10 cellular contexts compared by ENCODE assay signal in genomic region chr21:14273736-14274538, GRCh38. TPM values are rescaled to one million over a fixed set of nuclear protein-coding genes. Genes with fewer than 3 reads are reported as not detected.
DNase-seq lines count a peak whose midpoint lies in the region; ATAC-seq, FAIRE-seq and TF ChIP-seq lines count a peak whose summit lies in the region.
"Had no signal": no experiment of that assay in that cellular context is flagged by ENCODE, and none has a peak within 500 bp of the region (broad histone marks: within the 10 kb centered on the region; RNA-seq: fewer than 3 reads in every experiment).

No MANE protein-coding gene starts in this region.

- no peak overlapping the region for H2AK9ac ChIP-seq in IMR-90 (replicated peaks; ENCODE audit: low read depth, low read length, poor library complexity)

- intact Hi-C loops in IMR-90 (cut with micrococcal nuclease) (no loop called here), K562 (cut with micrococcal nuclease) (loop anchor here (10.0 kb wide), 1 partner anchor 111 kb away; the partner anchor contains the start of gene HSPA13), spleen (cut with DNase I; ENCODE audit: low total_unique reads) (no loop called here)

- 28% methylated on average over 9 of the region's 39 CpGs; no CpG with 5 or more reads in 1 of the 2 experiments for WGBS in IMR-90 (ENCODE audit: extremely low coverage in 2 of 2, insufficient read length in 1 of 2), 2 experiments
- 3% methylated on average over 35 of the region's 39 CpGs for WGBS in K562 (ENCODE audit: insufficient coverage, low coverage, missing lambda C conversion rate)
- 26 to 55% (median 32%) methylated on average over 32 to 39 of the region's 39 CpGs for WGBS in spleen, 5 donors

- TF ChIP-seq RAD21 in IMR-90 (IDR thresholded peaks at IDR 0.05; ENCODE audit: low read length) = no peak
- no peak for TF ChIP-seq RAD21 in K562 (CRISPR knock-in tag; conservative IDR thresholded peaks at IDR 0.05 in 1 of 2, IDR thresholded peaks at IDR 0.05 in 1 of 2)

- no peak for TF ChIP-seq EP300 in K562 (IDR thresholded peaks at IDR 0.05; ENCODE audit: low read length)

- TF ChIP-seq CTCF in IMR-90 (conservative IDR thresholded peaks at IDR 0.05; ENCODE audit: low read depth, low read length) (no peak), K562 (IDR thresholded peaks at IDR 0.05 in 2 of 3, conservative IDR thresholded peaks at IDR 0.05 in 1 of 3; ENCODE audit: insufficient read depth in 2 of 3, low read depth in 1 of 3, low read length in 3 of 3) (no peak), spleen (IDR thresholded peaks at IDR 0.05 in 8 of 11, conservative IDR thresholded peaks at IDR 0.05 in 3 of 11) (no peak)

- dilution Hi-C loops in IMR-90 (cut with HindIII; ENCODE audit: low sequenced_read_pairs, unreplicated experiment) = no loop called here

- H3K4me1 ChIP-seq in IMR-90 (ENCODE audit: control insufficient read depth, insufficient read depth, low read length) (no peaks in the 10 kb centered on the region), K562 (replicated peaks in 1 of 2; ENCODE audit: control insufficient read depth in 2 of 2, insufficient read depth in 2 of 2, low read length in 2 of 2) (peaks cover 8 to 15% of the 10 kb centered on the region in 2 experiments), spleen (peaks cover 0 to 11% (median 3%) of the 10 kb centered on the region in 6 donors)

- no peaks in the 10 kb centered on the region for H4K20me1 ChIP-seq in IMR-90 (ENCODE audit: insufficient read depth, low read length)
- H4K20me1 ChIP-seq in K562 (replicated peaks; ENCODE audit: control insufficient read depth, insufficient read depth, low read length) = no peaks in the 10 kb centered on the region

- TF ChIP-seq POLR2A in IMR-90 (IDR thresholded peaks at IDR 0.05; ENCODE audit: low read depth, low read length) (no peak), K562 (conservative IDR thresholded peaks at IDR 0.05) (no peak), spleen (IDR thresholded peaks at IDR 0.05) (no peak)

- peak; percentile 85 for FAIRE-seq in K562 (lab: Jason Lieb, UNC)
- FAIRE-seq: GM18507 had no signal

- no peak overlapping the region for H3K4ac ChIP-seq in IMR-90 (ENCODE audit: low read depth, low read length)

- no peak overlapping the region for H3K18ac ChIP-seq in IMR-90 (ENCODE audit: low read depth, low read length)

- no peak overlapping the region for H2BK120ac ChIP-seq in IMR-90 (ENCODE audit: low read depth, low read length)

- DNase-seq in IMR-90 (no peak), K562 (ENCODE audit: extremely low read depth in 1 of 4, low spot score in 3 of 4) (peak; percentile 11 to 60 (median 26)), spleen (peak; percentile 82), NCI-H1092 treated with DMSO at 0.1 percent for 48 hours (lab: John Stamatoyannopoulos, UW) (no peak), cerebellar nuclear complex (lab: John Stamatoyannopoulos, UW) (no peak)
- DNase-seq: activated effector memory CD4-positive, alpha-beta T cell treated with anti-CD3 and anti-CD28 coated beads, Interleukin-2, amount 50 U/mL, for 16 hours; hippocampal formation had no signal

- no peaks in the 10 kb centered on the region for H3K9me3 ChIP-seq in IMR-90 (ENCODE audit: control insufficient read depth, insufficient read depth, low read length)
- H3K9me3 ChIP-seq in K562 (replicated peaks; ENCODE audit: control insufficient read depth, insufficient read depth, low read depth, low read length) = no peaks in the 10 kb centered on the region
- H3K9me3 ChIP-seq in iPS-18c (ENCODE audit: control insufficient read depth, insufficient read depth, low read length) = no peaks in the 10 kb centered on the region
- H3K9me3 ChIP-seq in spleen = no peaks in the 10 kb centered on the region

- no peak overlapping the region for H4K91ac ChIP-seq in IMR-90 (ENCODE audit: insufficient read depth, low read depth, low read length)

- H3K27me3 ChIP-seq in IMR-90 (ENCODE audit: control insufficient read depth, insufficient read depth, low read length) = peaks cover 3% of the 10 kb centered on the region; the same call in 1 of the 2 replicates
- no peaks in the 10 kb centered on the region for H3K27me3 ChIP-seq in K562 (ENCODE audit: control insufficient read depth in 2 of 2, insufficient read depth in 2 of 2, low read length in 2 of 2)
- H3K27me3 ChIP-seq in spleen (replicated peaks in 1 of 7) = peaks cover 0 to 12% (median 0%) of the 10 kb centered on the region in 7 donors

- no peak overlapping the region for H3K23ac ChIP-seq in IMR-90 (ENCODE audit: low read depth, low read length)

- POLR2A ChIA-PET in IMR-90 (lab: Charles Lee; ENCODE audit: unreplicated experiment) = no interaction called here
- POLR2A ChIA-PET in K562 (lab: Yijun Ruan, JAX) = interaction anchor here (0.6 to 1.4 kb wide), 2 partner anchors 11 to 59 kb away, joined by 3 read pairs; no protein-coding TSS in a partner anchor

- no TSS peak for BruUV-seq in IMR-90 (replicated peaks; lab: Mats Ljungman, UMichigan)
- no TSS peak for BruUV-seq in K562 (replicated peaks; lab: Mats Ljungman, UMichigan)

- no peak overlapping the region for H3K14ac ChIP-seq in IMR-90 (replicated peaks; ENCODE audit: low read depth, low read length)

- in situ Hi-C loops in IMR-90 (cut with MboI; ENCODE audit: low sequenced_read_pairs) (no loop called here), K562 (cut with MboI) (no loop called here)

- no peak overlapping the region for H3K56ac ChIP-seq in IMR-90 (ENCODE audit: extremely low read depth, insufficient read depth, low read length)

- H3K36me3 ChIP-seq in IMR-90 (ENCODE audit: control insufficient read depth, insufficient read depth, low read length) (no peaks in the 10 kb centered on the region), K562 (ENCODE audit: control insufficient read depth, insufficient read depth, low read length) (no peaks in the 10 kb centered on the region), spleen (no peaks in the 10 kb centered on the region)

- no peak overlapping the region for H2BK5ac ChIP-seq in IMR-90 (ENCODE audit: low read depth, low read length, poor library complexity, severe bottlenecking)

- no peak overlapping the region for H4K5ac ChIP-seq in IMR-90 (ENCODE audit: low read depth, low read length)

- H3K79me2 ChIP-seq in K562 (ENCODE audit: control insufficient read depth, insufficient read depth, low read length) = no peaks in the 10 kb centered on the region

- ATAC-seq in IMR-90 (ENCODE audit: low read depth) = no peak
- peak; percentile 83 for ATAC-seq in K562
- ATAC-seq in HG03196 (IDR thresholded peaks at IDR 0.05; ENCODE audit: unreplicated experiment) = no peak

- H3K4me2 ChIP-seq in IMR-90 (ENCODE audit: low read depth, low read length) = no peak overlapping the region
- peak overlapping the region; percentile 63 for H3K4me2 ChIP-seq in K562 (ENCODE audit: insufficient read depth, low read length)

- H2AFZ ChIP-seq in IMR-90 (replicated peaks; ENCODE audit: low read length, poor library complexity) (peak overlapping the region; percentile 29), K562 (ENCODE audit: low read depth, low read length) (peak overlapping the region; percentile 85)

- H3K9ac ChIP-seq in IMR-90 (ENCODE audit: low read depth, low read length) = no peak overlapping the region
- H3K9ac ChIP-seq in K562 (ENCODE audit: insufficient read depth in 1 of 2, low read depth in 2 of 2, low read length in 2 of 2) = peak overlapping the region; percentile 31 to 87; a peak in 3 of 4 replicates

- no peak overlapping the region for H3K27ac ChIP-seq in IMR-90 (ENCODE audit: insufficient read depth, low read length)
- H3K27ac ChIP-seq in K562 (ENCODE audit: extremely low read depth, low read depth, low read length) = no peak overlapping the region
- no peak overlapping the region for H3K27ac ChIP-seq in spleen

- no peak overlapping the region for H2BK15ac ChIP-seq in IMR-90 (ENCODE audit: low read depth, low read length)

- no peaks in the 10 kb centered on the region for H3K9me1 ChIP-seq in IMR-90 (ENCODE audit: insufficient read depth, low read length)
- H3K9me1 ChIP-seq in K562 (ENCODE audit: control insufficient read depth, insufficient read depth, low read length) = no peaks in the 10 kb centered on the region

- H3K4me3 ChIP-seq in IMR-90 (ENCODE audit: insufficient read depth, low read depth, low read length) = no peak overlapping the region
- H3K4me3 ChIP-seq in K562 = peak overlapping the region; percentile 23
- peak overlapping the region; percentile 45; the same call in 1 of the 2 replicates for H3K4me3 ChIP-seq in iPS-18c (ENCODE audit: insufficient read depth, low read depth, low read length)
- peak overlapping the region in 3 of 8 donors; percentile 23 to 54 (median 31) for H3K4me3 ChIP-seq in spleen

- no peak overlapping the region for H2AK5ac ChIP-seq in IMR-90 (ENCODE audit: low read depth, low read length)

- H2BK20ac ChIP-seq in IMR-90 (ENCODE audit: low read depth, low read length) = no peak overlapping the region

- H3K79me1 ChIP-seq in IMR-90 (ENCODE audit: low read depth in 1 of 2, low read length in 2 of 2) = no peaks in the 10 kb centered on the region

- no peak overlapping the region for H4K8ac ChIP-seq in IMR-90 (ENCODE audit: low read depth in 2 of 2, low read length in 2 of 2)

- CTCF ChIA-PET in IMR-90 (lab: Yijun Ruan, JAX) (no interaction called here), K562 (lab: Yijun Ruan, JAX; ENCODE audit: low intra/inter-chr PET ratio) (no interaction called here)

RNA-seq across cellular contexts. Expression of gene RBM11, which starts 58.0 kb away (rescaled TPM):
- total RNA-seq in IMR-90 (2012; rRNA removed) = under 0.01 and 0.18 TPM in 2 replicates
- 0.10 and 0.46 TPM in 2 replicates for polyA plus RNA-seq in IMR-90 (2012; rRNA removed)
- 0.08 and 0.27 TPM in 2 replicates for polyA plus RNA-seq in IMR-90 (2012; cell fraction: cytosol; rRNA removed)
- polyA plus RNA-seq in IMR-90 (2012; cell fraction: nucleus; rRNA removed; ENCODE audit: low replicate concordance) = 0.62 TPM in 1 of 2 replicates, not detected in the other
- 0.67 and 4.7 TPM in 2 replicates for total RNA-seq in K562 (2011; cell fraction: chromatin; rRNA removed; ENCODE audit: low replicate concordance)
- total RNA-seq in K562 (2011; cell fraction: nucleolus; rRNA removed) = 0.79 and 2.0 TPM in 2 replicates
- total RNA-seq in K562 (2011; cell fraction: nucleoplasm; rRNA removed) = 0.69 and 1.4 TPM in 2 replicates
- total RNA-seq in K562 (2014; rRNA removed) = 1.1 and 2.3 TPM in 2 replicates
- 2.9 and 3.1 TPM in 2 replicates for total RNA-seq in K562 (2014; rRNA removed; fragmentation: Illumina TruSeq; extraction: Trizol)
- total RNA-seq in K562 (2015; rRNA removed; fragmentation: Illumina TruSeq; extraction: Trizol) = 1.9 and 2.2 TPM in 2 replicates
- total RNA-seq in K562 (2021) = 2.2 and 3.0 TPM in 2 replicates
- polyA plus RNA-seq in K562 (2011; rRNA removed) = 4.1 and 4.3 TPM in 2 replicates
- 2.0 and 3.0 TPM in 2 replicates for polyA plus RNA-seq in K562 (2011; cell fraction: cytosol; rRNA removed)
- polyA plus RNA-seq in K562 (2011; cell fraction: nucleus; rRNA removed) = 2.0 and 2.8 TPM in 2 replicates
- 1.7 and 2.1 TPM in 2 replicates for polyA plus RNA-seq in K562 (2012)
- 3.1 and 4.0 TPM in 2 replicates for polyA plus RNA-seq in K562 (2014; fragmentation: Illumina TruSeq; extraction: Trizol)
- 1 to 10 TPM; 3.9 to 5.3 TPM for polyA plus RNA-seq in K562 (2014; fragmentation: Nextera tagmentation; extraction: Ambion mirVana)
- 0.98 and 1.1 TPM in 2 replicates for polyA plus RNA-seq in K562 (2014; rRNA removed)
- 1.3 and 3.1 TPM in 2 replicates for polyA minus RNA-seq in K562 (2011; rRNA and poly(A)+ RNA removed)
- not detected in 2 replicates for polyA minus RNA-seq in K562 (2011; cell fraction: cytosol; rRNA and poly(A)+ RNA removed)
- polyA minus RNA-seq in K562 (2011; cell fraction: nucleus; rRNA and poly(A)+ RNA removed) = 0.89 and 1.1 TPM in 2 replicates
- 1 to 10 TPM; 1.6 to 3.7 (median 3.0) TPM for total RNA-seq in spleen
- polyA plus RNA-seq in spleen = 1 to 10 TPM in 2 of 3 donors, under 1 TPM in 1; 0.93 to 3.2 (median 2.6) TPM

Comparison
In these comparisons a context has a peak if more than half of its experiments do, and no peak if none do; other contexts are left out.
1. DNase-seq: peak in K562 (4 of 4) and spleen (single experiment); none in IMR-90 (single experiment), NCI-H1092 treated with DMSO at 0.1 percent for 48 hours (single experiment) and cerebellar nuclear complex (0 of 2).